In genomic region chr20:33445881-33446615, GRCh38 we compare ENCODE assay signal across 28 cellular contexts. TPM values are rescaled to one million over a fixed set of nuclear protein-coding genes. Genes with fewer than 3 reads are reported as not detected.
DNase-seq lines count a peak whose midpoint lies in the region; ATAC-seq and TF ChIP-seq lines count a peak whose summit lies in the region.
"Had no signal": no experiment of that assay in that cellular context is flagged by ENCODE, and none has a peak within 500 bp of the region (broad histone marks: within the 10 kb centered on the region; RNA-seq: fewer than 3 reads in every experiment).

No MANE protein-coding gene starts in this region.

- ATAC-seq in body of pancreas, result no peak
- ATAC-seq: activated naive CD8-positive, alpha-beta T cell treated with anti-CD3 and anti-CD28 coated beads, Interleukin-2, amount 50 U/mL, for 24 hours; gastrocnemius medialis; left lung; naive thymus-derived CD4-positive, alpha-beta T cell; Panc1; right cardiac atrium had no signal

- no peak for TF ChIP-seq CTCF in body of pancreas (IDR thresholded peaks at IDR 0.05)
- no peak for TF ChIP-seq CTCF in prostate gland (IDR thresholded peaks at IDR 0.05)

- H3K27me3 ChIP-seq in BLaER1 (no peaks in the 10 kb centered on the region), body of pancreas (no peaks in the 10 kb centered on the region), prostate gland (replicated peaks; ENCODE audit: insufficient read depth) (no peaks in the 10 kb centered on the region)
- H3K27me3 ChIP-seq: esophagus squamous epithelium, gastrocnemius medialis, ovary had no signal

- in situ Hi-C loops in G401 (cut with HindIII; ENCODE audit: low sequenced_read_pairs), result no loop called here

- peaks cover 56% of the 10 kb centered on the region for H3K4me1 ChIP-seq in BLaER1
- peaks cover 23% of the 10 kb centered on the region for H3K4me1 ChIP-seq in body of pancreas
- H3K4me1 ChIP-seq in prostate gland (replicated peaks), result no peaks in the 10 kb centered on the region

- H3K4me3 ChIP-seq in BLaER1 (peak overlapping the region; percentile 34; the same call in 1 of the 2 replicates), SK-N-MC (no peak overlapping the region), body of pancreas (no peak overlapping the region), prostate gland (no peak overlapping the region)
- H3K4me3 ChIP-seq: esophagus squamous epithelium, gastrocnemius medialis, left lung, ovary, thoracic aorta had no signal

- H3K4me2 ChIP-seq in BLaER1, result peak overlapping the region; percentile 92

- H3K9ac ChIP-seq in BLaER1, result peak overlapping the region; percentile 62
- H3K9ac ChIP-seq in SK-N-MC (ENCODE audit: insufficient read length), result peak overlapping the region; percentile 1

- WGBS in body of pancreas, 2 donors, result 85 to 93% methylated on average over 4 of the region's 4 CpGs
- 84% methylated on average over 4 of the region's 4 CpGs for WGBS in prostate gland

- peak overlapping the region; percentile 71 for H3K27ac ChIP-seq in BLaER1
- peak overlapping the region; percentile 82 for H3K27ac ChIP-seq in SK-N-MC
- no peak overlapping the region for H3K27ac ChIP-seq in body of pancreas
- H3K27ac ChIP-seq in prostate gland, result no peak overlapping the region
- H3K27ac ChIP-seq: left lung, ovary, thoracic aorta had no signal

- TF ChIP-seq POLR2A in body of pancreas (IDR thresholded peaks at IDR 0.05) (no peak), prostate gland (IDR thresholded peaks at IDR 0.05) (no peak)

- H4K20me1 ChIP-seq in BLaER1, result no peaks in the 10 kb centered on the region

- H3K36me3 ChIP-seq in BLaER1, result no peaks in the 10 kb centered on the region
- H3K36me3 ChIP-seq in SK-N-MC (ENCODE audit: insufficient read depth, low read length), result no peaks in the 10 kb centered on the region
- H3K36me3 ChIP-seq in body of pancreas (replicated peaks in 1 of 2; ENCODE audit: insufficient read depth in 1 of 2, low read depth in 2 of 2), result no peaks in the 10 kb centered on the region
- H3K36me3 ChIP-seq in prostate gland, result no peaks in the 10 kb centered on the region
- H3K36me3 ChIP-seq: esophagus squamous epithelium, gastrocnemius medialis, left lung, ovary, thoracic aorta had no signal

- peaks cover 13% of the 10 kb centered on the region for H3K9me3 ChIP-seq in BLaER1
- no peaks in the 10 kb centered on the region for H3K9me3 ChIP-seq in SK-N-MC (ENCODE audit: low read depth, low read length)
- no peaks in the 10 kb centered on the region for H3K9me3 ChIP-seq in body of pancreas
- no peaks in the 10 kb centered on the region for H3K9me3 ChIP-seq in prostate gland
- H3K9me3 ChIP-seq: esophagus squamous epithelium, gastrocnemius medialis, ovary, thoracic aorta had no signal

- intact Hi-C loops in body of pancreas (cut with DNase I) (no loop called here), prostate gland (cut with DNase I) (no loop called here)

- DNase-seq in G401 (ENCODE audit: low spot score), result peak; percentile 34
- DNase-seq in SK-N-MC (ENCODE audit: low read depth, low spot score), result no peak
- DNase-seq in medulla oblongata (ENCODE audit: extremely low spot score), result peak; percentile 60
- DNase-seq in body of pancreas, result no peak
- no peak for DNase-seq in NCI-H2029 (lab: John Stamatoyannopoulos, UW)
- no peak for DNase-seq in prostate gland (ENCODE audit: low spot score)
- DNase-seq: activated B cell treated with CpG ODN at 0.5 μM for 24 hours; activated gamma-delta T cell treated with Interleukin-2 at 50 U/mL for 16 hours; activated naive CD8-positive, alpha-beta T cell treated with anti-CD3 and anti-CD28 coated beads, Interleukin-2, amount 50 U/mL, for 24 hours; CD4-positive, alpha-beta T cell; cortex of kidney; esophagus squamous epithelium; gastrocnemius medialis; HFFc6; KBM-7; left lung; naive thymus-derived CD4-positive, alpha-beta T cell; NCI-H146; NCI-H226; ovary; SHP77 treated with DMSO at 0.1 percent for 48 hours; stimulated activated CD4-positive, alpha-beta T cell treated with anti-CD3 and anti-CD28 coated beads, Interleukin-4, amount 100 ng/mL, for 1 hour; stimulated activated naive CD4-positive, alpha-beta T cell treated with Interleukin-2 at 50 U/mL for 16 hours; SW 1271 had no signal

RNA-seq across cellular contexts. Expression of gene SNTA1, which starts 2.5 kb away (rescaled TPM):
- total RNA-seq in G401 (2014; rRNA removed; shearing (Covaris generic)), result 38.0 and 42.6 TPM in 2 replicates
- total RNA-seq in body of pancreas (10 to 100 TPM; 19.8 to 22.6 TPM), prostate gland (100 to 1,000 TPM in 1 of 2 donors, 10 to 100 TPM in 1; 25.4 to 128 TPM)

RNA-seq across cellular contexts. Expression of gene CBFA2T2, which starts 43.8 kb away (rescaled TPM):
- total RNA-seq in G401 (2014; rRNA removed; shearing (Covaris generic)), result 7.8 and 22.3 TPM in 2 replicates
- 10 to 100 TPM; 10.6 to 12.5 TPM for total RNA-seq in body of pancreas
- 10 to 100 TPM; 40.3 to 54.6 TPM for total RNA-seq in prostate gland

RNA-seq across cellular contexts. Expression of gene CDK5RAP1, which starts 44.7 kb away (rescaled TPM):
- 41.6 and 65.5 TPM in 2 replicates for total RNA-seq in G401 (2014; rRNA removed; shearing (Covaris generic))
- 10 to 100 TPM in 1 of 2 donors, 1 to 10 TPM in 1; 8.8 to 27.0 TPM for total RNA-seq in body of pancreas
- 10 to 100 TPM; 18.0 to 24.7 TPM for total RNA-seq in prostate gland

Comparison
In these comparisons a context has a peak if more than half of its experiments do, and no peak if none do; other contexts are left out.
1. H3K27ac ChIP-seq: peak in BLaER1 (single experiment) and SK-N-MC (single experiment); none in body of pancreas (0 of 4) and prostate gland (0 of 2).
2. DNase-seq: peak in G401 (single experiment) and medulla oblongata (single experiment); none in SK-N-MC (single experiment), body of pancreas (0 of 4), NCI-H2029 (single experiment) and prostate gland (single experiment).